ENCODE assay signal across 8 cellular contexts in the genomic region with DNA sequence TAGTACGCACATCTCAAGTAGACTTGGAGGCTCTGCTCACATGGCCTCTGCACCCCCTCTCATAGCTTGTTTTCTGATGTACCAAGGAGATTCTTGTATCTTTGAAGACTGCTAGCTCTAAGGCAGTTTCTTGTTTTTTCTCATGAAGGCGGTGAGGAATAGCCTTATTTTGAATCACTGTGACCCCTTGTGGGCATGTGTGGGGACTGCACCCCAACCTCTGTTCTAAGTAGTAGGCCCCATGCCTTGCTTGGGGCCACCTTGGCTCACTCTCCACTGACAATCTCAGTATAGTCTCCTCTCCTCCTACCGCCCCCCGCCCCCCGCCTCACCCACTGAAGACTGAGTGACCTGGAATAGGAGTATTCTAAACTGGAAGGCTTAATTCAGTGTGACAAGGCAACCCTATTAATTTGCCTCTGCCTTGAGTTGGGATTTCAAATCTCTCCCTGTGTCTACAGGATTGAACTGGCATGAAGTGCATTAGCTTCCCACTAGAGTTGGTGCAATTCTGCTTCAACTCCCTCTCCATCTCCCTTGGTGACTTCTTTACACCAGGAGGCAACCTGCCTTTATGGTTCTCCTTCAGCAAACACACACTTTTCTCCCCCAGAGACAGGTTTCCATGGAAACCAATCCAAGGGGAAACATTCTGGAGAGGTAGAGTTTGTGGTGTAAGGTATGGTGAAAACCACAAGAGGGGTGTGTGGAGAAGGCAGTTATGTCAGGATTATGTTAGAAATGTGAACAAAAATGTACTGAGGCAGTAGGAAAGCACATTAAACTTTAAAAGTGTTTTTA.
DNase-seq lines count a peak whose midpoint lies in the region; ATAC-seq and TF ChIP-seq lines count a peak whose summit lies in the region.

No MANE protein-coding gene starts in this region.

- TF ChIP-seq CTCF in HEK293 (tag by site-specific recombination; IDR thresholded peaks at IDR 0.05), result peak; percentile 39; the same call in 1 of the 2 replicates

- H3K36me3 Mint-ChIP-seq in activated CD8-positive, alpha-beta T cell treated with anti-CD3 and anti-CD28 coated beads, Interleukin-2, amount 10 ng/mL, durations not matched to agents 7 days and 5 days (ENCODE audit: low read depth), result no peaks in the 10 kb centered on the region
- peaks cover 7 to 40% of the 10 kb centered on the region in 2 donors for H3K36me3 Mint-ChIP-seq in naive B cell
- peaks cover 12% of the 10 kb centered on the region for H3K36me3 Mint-ChIP-seq in stimulated activated memory B cell treated with anti-CD40 and anti-IgM and Interleukin-4, amounts not matched to agents 10 μg/mL and 1 μg/mL and 100 μg/mL, for 72 hours

- H3K27ac ChIP-seq in HEK293 (ENCODE audit: extremely low read depth, low read depth, low read length), result no peak overlapping the region
- H3K27ac ChIP-seq in epithelial cell of prostate, result no peak overlapping the region

- DNase-seq in DMS 273 treated with DMSO at 0.1 percent for 48 hours (lab: John Stamatoyannopoulos, UW), result peak; percentile 27
- DNase-seq in NCI-H526 (lab: John Stamatoyannopoulos, UW), result peak; percentile 9 to 66
- DNase-seq in activated CD8-positive, alpha-beta T cell treated with anti-CD3 and anti-CD28 coated beads, Interleukin-2, amount 10 ng/mL, durations not matched to agents 7 days and 5 days, result peak; percentile 68
- peak; percentile 6 for DNase-seq in epithelial cell of prostate (ENCODE audit: low read depth, low spot score)
- DNase-seq in naive B cell, result peak; percentile 49

- H3K9me3 ChIP-seq in HEK293 (ENCODE audit: control insufficient read depth, insufficient read depth, low read depth, low read length), result no peaks in the 10 kb centered on the region; the same call in 1 of the 2 replicates

- H3K9me3 Mint-ChIP-seq in activated CD8-positive, alpha-beta T cell treated with anti-CD3 and anti-CD28 coated beads, Interleukin-2, amount 10 ng/mL, durations not matched to agents 7 days and 5 days (ENCODE audit: insufficient read depth), result peaks cover 4% of the 10 kb centered on the region
- peaks cover 7 to 41% (median 27%) of the 10 kb centered on the region in 7 donors for H3K9me3 Mint-ChIP-seq in naive B cell
- peaks cover 23% of the 10 kb centered on the region for H3K9me3 Mint-ChIP-seq in stimulated activated memory B cell treated with anti-CD40 and anti-IgM and Interleukin-4, amounts not matched to agents 10 μg/mL and 1 μg/mL and 100 μg/mL, for 72 hours

- CTCF ChIA-PET in HEK293 (lab: Yijun Ruan, JAX), result interaction anchor here (0.6 to 2.3 kb wide), 40 partner anchors 8 to 795 kb away, joined by 3 to 16 read pairs (median 4); a partner anchor contains a TSS
- CTCF ChIA-PET in activated CD8-positive, alpha-beta T cell treated with anti-CD3 and anti-CD28 coated beads, Interleukin-2, amount 10 ng/mL, durations not matched to agents 7 days and 5 days (lab: Charles Lee), result interaction anchor here (0.6 to 1.7 kb wide), 16 partner anchors 13 to 468 kb away, joined by 3 to 7 read pairs (median 4); a partner anchor contains a TSS

- no peaks in the 10 kb centered on the region for H3K4me1 ChIP-seq in HEK293 (ENCODE audit: control insufficient read depth, insufficient read depth, low read length)

- no peak overlapping the region for H3K4me3 Mint-ChIP-seq in activated CD8-positive, alpha-beta T cell treated with anti-CD3 and anti-CD28 coated beads, Interleukin-2, amount 10 ng/mL, durations not matched to agents 7 days and 5 days
- peak overlapping the region in 6 of 8 donors; percentile 27 to 80 (median 62) for H3K4me3 Mint-ChIP-seq in naive B cell
- no peak overlapping the region for H3K4me3 Mint-ChIP-seq in stimulated activated memory B cell treated with anti-CD40 and anti-IgM and Interleukin-4, amounts not matched to agents 10 μg/mL and 1 μg/mL and 100 μg/mL, for 72 hours

- peaks cover 12% of the 10 kb centered on the region for H3K4me1 Mint-ChIP-seq in activated CD8-positive, alpha-beta T cell treated with anti-CD3 and anti-CD28 coated beads, Interleukin-2, amount 10 ng/mL, durations not matched to agents 7 days and 5 days (ENCODE audit: low read depth)
- H3K4me1 Mint-ChIP-seq in naive B cell, result peaks cover 32 to 37% (median 36%) of the 10 kb centered on the region in 3 donors
- H3K4me1 Mint-ChIP-seq in stimulated activated memory B cell treated with anti-CD40 and anti-IgM and Interleukin-4, amounts not matched to agents 10 μg/mL and 1 μg/mL and 100 μg/mL, for 72 hours, result peaks cover 34% of the 10 kb centered on the region

- no peak overlapping the region for H3K4me3 ChIP-seq in HEK293 (ENCODE audit: low read depth, low read length)

- ATAC-seq in activated CD8-positive, alpha-beta T cell treated with anti-CD3 and anti-CD28 coated beads, Interleukin-2, amount 10 ng/mL, durations not matched to agents 7 days and 5 days, result peak; percentile 81
- peak; percentile 80 to 81 for ATAC-seq in naive B cell (ENCODE audit: low read depth in 2 of 2)
- peak; percentile 64 for ATAC-seq in stimulated activated memory B cell treated with anti-CD40 and anti-IgM and Interleukin-4, amounts not matched to agents 10 μg/mL and 1 μg/mL and 100 μg/mL, for 72 hours
- ATAC-seq in HG02840 (IDR thresholded peaks at IDR 0.05; ENCODE audit: low FRiP score, unreplicated experiment), result no peak

- H3K36me3 ChIP-seq in HEK293 (ENCODE audit: control insufficient read depth in 2 of 2, insufficient read depth in 1 of 2, low read length in 2 of 2), result no peaks in the 10 kb centered on the region

- POLR2A ChIA-PET in HEK293 (lab: Yijun Ruan, JAX), result no interaction called here
- POLR2A ChIA-PET in activated CD8-positive, alpha-beta T cell treated with anti-CD3 and anti-CD28 coated beads, Interleukin-2, amount 10 ng/mL, durations not matched to agents 7 days and 5 days (lab: Charles Lee), result interaction anchor here (0.6 kb wide), 1 partner anchor 49 kb away, joined by 3 read pairs; no protein-coding TSS in a partner anchor

- H3K27me3 Mint-ChIP-seq in activated CD8-positive, alpha-beta T cell treated with anti-CD3 and anti-CD28 coated beads, Interleukin-2, amount 10 ng/mL, durations not matched to agents 7 days and 5 days (ENCODE audit: low read depth), result peaks cover 6% of the 10 kb centered on the region
- H3K27me3 Mint-ChIP-seq in naive B cell, result peaks cover 0 to 14% (median 11%) of the 10 kb centered on the region in 3 donors
- peaks cover 11% of the 10 kb centered on the region for H3K27me3 Mint-ChIP-seq in stimulated activated memory B cell treated with anti-CD40 and anti-IgM and Interleukin-4, amounts not matched to agents 10 μg/mL and 1 μg/mL and 100 μg/mL, for 72 hours

- no peak overlapping the region for H3K27ac Mint-ChIP-seq in activated CD8-positive, alpha-beta T cell treated with anti-CD3 and anti-CD28 coated beads, Interleukin-2, amount 10 ng/mL, durations not matched to agents 7 days and 5 days
- peak overlapping the region; percentile 21 to 78 (median 50) for H3K27ac Mint-ChIP-seq in naive B cell
- peak overlapping the region; percentile 8 for H3K27ac Mint-ChIP-seq in stimulated activated memory B cell treated with anti-CD40 and anti-IgM and Interleukin-4, amounts not matched to agents 10 μg/mL and 1 μg/mL and 100 μg/mL, for 72 hours

TF ChIP-seq in HEK293, 187 proteins besides CTCF, POLR2A, EP300 and RAD21:
- TF ChIP-seq ZNF350 (tag by site-specific recombination; IDR thresholded peaks at IDR 0.05), result no peak
- peak; percentile 47 for TF ChIP-seq ZNF654 (tag by site-specific recombination; IDR thresholded peaks at IDR 0.05; ENCODE audit: low read depth)

Comparison
In these comparisons a context has a peak if more than half of its experiments do, and no peak if none do; other contexts are left out.
1. DNase-seq: peak in every context shown above with its lines; median percentile 68 in activated CD8-positive, alpha-beta T cell treated with anti-CD3 and anti-CD28 coated beads, Interleukin-2, amount 10 ng/mL, durations not matched to agents 7 days and 5 days; 49 in naive B cell; 38 in NCI-H526; 27 in DMS 273 treated with DMSO at 0.1 percent for 48 hours; 6 in epithelial cell of prostate.
2. H3K4me3 Mint-ChIP-seq: peak in naive B cell (6 of 8); none in activated CD8-positive, alpha-beta T cell treated with anti-CD3 and anti-CD28 coated beads, Interleukin-2, amount 10 ng/mL, durations not matched to agents 7 days and 5 days (single experiment) and stimulated activated memory B cell treated with anti-CD40 and anti-IgM and Interleukin-4, amounts not matched to agents 10 μg/mL and 1 μg/mL and 100 μg/mL, for 72 hours (single experiment).